ENCODE assay signal across 1 cellular context in the genomic region with DNA sequence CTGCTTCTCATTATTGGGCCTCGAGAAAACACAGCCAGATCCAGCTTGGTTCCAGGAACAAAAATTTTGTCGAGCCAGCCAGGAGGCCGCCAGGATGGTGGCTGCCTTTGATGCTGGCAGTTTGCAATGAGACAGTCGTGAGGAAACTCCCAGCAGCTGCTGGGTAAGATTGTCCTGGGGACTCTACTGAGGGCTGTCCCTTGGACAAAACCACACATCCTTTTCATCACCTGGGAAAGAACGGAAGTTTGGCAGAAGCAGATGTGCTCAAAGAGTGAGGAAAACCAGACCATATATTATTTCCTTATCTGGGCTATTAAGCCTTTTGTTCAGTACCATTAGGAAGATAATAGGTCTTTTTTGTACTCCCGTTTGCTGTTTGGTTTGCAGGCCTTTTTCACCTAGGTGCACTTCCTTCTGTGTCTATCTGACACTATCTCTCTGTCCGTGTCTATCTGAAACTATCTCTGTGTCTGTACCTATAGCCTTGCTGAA.
TF ChIP-seq lines count a peak whose summit lies in the region.

No MANE protein-coding gene starts in this region.

TF ChIP-seq in K562, 482 proteins besides CTCF, POLR2A, EP300 and RAD21:
- TF ChIP-seq ZNF12 (CRISPR knock-in tag; IDR thresholded peaks at IDR 0.05) (no peak), MTA3 (IDR thresholded peaks at IDR 0.05; ENCODE audit: borderline replicate concordance) (no peak), RBM17 (IDR thresholded peaks at IDR 0.05; ENCODE audit: borderline replicate concordance, low read depth, low read length) (no peak), PTTG1 (tag; IDR thresholded peaks at IDR 0.05; ENCODE audit: low read depth) (no peak), EGR1 (conservative IDR thresholded peaks at IDR 0.05) (no peak), CAMTA2 (CRISPR knock-in tag; conservative IDR thresholded peaks at IDR 0.05) (no peak)
